In the genomic region with DNA sequence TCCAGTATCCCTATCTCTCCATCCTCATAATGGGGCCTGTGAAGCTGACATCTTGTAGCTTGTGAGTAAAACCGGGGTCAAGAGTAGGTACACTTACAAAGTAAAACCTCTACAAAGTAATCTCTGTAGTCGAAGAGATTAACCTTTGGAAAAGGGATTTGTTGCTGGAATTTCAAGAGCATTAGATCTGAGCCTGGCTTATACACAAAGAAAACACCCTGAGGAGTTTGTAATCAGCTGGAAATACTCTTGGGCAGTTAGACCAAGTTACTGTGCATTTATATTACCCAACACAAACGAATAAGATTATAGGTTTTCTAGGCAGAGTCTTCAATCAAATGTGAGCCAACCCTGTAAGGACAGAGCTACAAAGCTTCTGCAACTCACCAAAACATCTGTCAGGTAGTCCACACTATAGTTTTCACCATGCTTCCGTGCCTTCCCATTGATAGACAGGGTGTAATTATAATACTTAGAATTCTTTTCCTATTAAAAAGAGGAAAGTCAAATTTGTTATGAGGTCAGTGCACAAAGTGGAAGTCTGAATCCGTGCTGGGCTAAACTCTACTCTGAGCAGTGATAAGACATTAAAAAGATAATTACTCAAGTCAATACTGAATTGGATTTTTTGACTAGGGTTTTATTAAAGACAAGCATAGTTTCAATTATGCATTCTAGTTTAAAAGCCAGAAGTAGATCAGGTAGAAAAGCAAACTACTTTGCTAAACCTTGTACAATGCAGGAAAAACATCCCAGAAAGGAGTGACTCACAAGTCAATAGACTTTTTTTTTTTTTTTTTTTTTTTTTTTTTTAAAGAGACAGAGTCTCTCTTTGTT, we compare ENCODE assay signal across 3 cellular contexts.
TF ChIP-seq lines count a peak whose summit lies in the region.

No MANE protein-coding gene starts in this region.

TF ChIP-seq in A549, 52 proteins besides CTCF, POLR2A, EP300 and RAD21:
- no peak for TF ChIP-seq EHMT2 (IDR thresholded peaks at IDR 0.05; ENCODE audit: low read depth)
- TF ChIP-seq FOSL2 (IDR thresholded peaks at IDR 0.05): peak; percentile 31; the same call in 1 of the 2 replicates
- TF ChIP-seq FOSL2 (CRISPR knock-in tag; IDR thresholded peaks at IDR 0.05): peak; percentile 44
TF ChIP-seq in A549: peak in this region for 1.

TF ChIP-seq in IMR-90, 13 proteins besides CTCF, POLR2A, EP300 and RAD21:
- TF ChIP-seq MXI1 (IDR thresholded peaks at IDR 0.05; ENCODE audit: borderline replicate concordance, low read depth, low read length): no peak
- no peak for TF ChIP-seq RCOR1 (IDR thresholded peaks at IDR 0.05; ENCODE audit: insufficient replicate concordance, low read length)
- TF ChIP-seq MAZ (IDR thresholded peaks at IDR 0.05; ENCODE audit: borderline replicate concordance, low read depth, low read length): no peak
- TF ChIP-seq SMC3 (IDR thresholded peaks at IDR 0.05; ENCODE audit: low read depth, low read length): no peak
- no peak for TF ChIP-seq FOS (IDR thresholded peaks at IDR 0.05; ENCODE audit: low read depth, low read length)

TF ChIP-seq in HepG2, 621 proteins besides CTCF, POLR2A, EP300 and RAD21:
- TF ChIP-seq, protein P1, sequence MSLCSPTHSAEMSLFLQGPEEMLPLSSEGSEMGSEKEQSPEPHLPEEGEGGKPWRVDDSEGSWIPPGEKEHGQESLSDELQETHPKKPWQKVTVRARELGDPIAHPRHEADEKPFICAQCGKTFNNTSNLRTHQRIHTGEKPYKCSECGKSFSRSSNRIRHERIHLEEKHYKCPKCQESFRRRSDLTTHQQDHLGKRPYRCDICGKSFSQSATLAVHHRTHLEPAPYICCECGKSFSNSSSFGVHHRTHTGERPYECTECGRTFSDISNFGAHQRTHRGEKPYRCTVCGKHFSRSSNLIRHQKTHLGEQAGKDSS (CRISPR knock-in tag; IDR thresholded peaks at IDR 0.05; ENCODE audit: borderline replicate concordance, low read depth): no peak
- TF ChIP-seq ZNF362 (CRISPR knock-in tag; IDR thresholded peaks at IDR 0.05; ENCODE audit: borderline replicate concordance): peak; percentile 89
